In genomic region chr3:191065183-191065805, GRCh38 we compare ENCODE assay signal across 1 cellular context.
TF ChIP-seq lines count a peak whose summit lies in the region.

No MANE protein-coding gene starts in this region.

TF ChIP-seq in GM12878, 131 proteins besides CTCF, POLR2A, EP300 and RAD21 (continued from another document):
- no peak for TF ChIP-seq ZNF687 (IDR thresholded peaks at IDR 0.05)
- no peak for TF ChIP-seq SKIL (IDR thresholded peaks at IDR 0.05; ENCODE audit: low read depth, poor library complexity, severe bottlenecking)
- TF ChIP-seq TBL1XR1 (IDR thresholded peaks at IDR 0.05; ENCODE audit: low read depth, low read length) = no peak
- TF ChIP-seq EGR1 (IDR thresholded peaks at IDR 0.05; ENCODE audit: borderline replicate concordance in 1 of 2, low read depth in 2 of 2, low read length in 2 of 2) = no peak
TF ChIP-seq in GM12878: peak in this region for 0.
